8 cellular contexts compared by ENCODE assay signal in genomic region chr17:64778367-64779290, GRCh38.
DNase-seq lines count a peak whose midpoint lies in the region; ATAC-seq and TF ChIP-seq lines count a peak whose summit lies in the region.

No MANE protein-coding gene starts in this region.

- no peaks in the 10 kb centered on the region for H3K9me3 Mint-ChIP-seq in natural killer cell

- no peak for TF ChIP-seq CTCF in natural killer cell (IDR thresholded peaks at IDR 0.05)

- no peaks in the 10 kb centered on the region for H3K27me3 ChIP-seq in effector memory CD4-positive, alpha-beta T cell (replicated peaks; ENCODE audit: control insufficient read depth, insufficient read depth, low read length, poor library complexity, severe bottlenecking)

- peaks cover 19 to 38% of the 10 kb centered on the region in 2 donors for H3K4me1 Mint-ChIP-seq in natural killer cell

- no peaks in the 10 kb centered on the region for H3K36me3 ChIP-seq in ES-I3 (ENCODE audit: insufficient read depth, low read length)
- no peaks in the 10 kb centered on the region for H3K36me3 ChIP-seq in effector memory CD4-positive, alpha-beta T cell (ENCODE audit: control insufficient read depth, insufficient read depth, low read length)

- H3K9me3 ChIP-seq in ES-I3 (ENCODE audit: control insufficient read depth, insufficient read depth, low read length), result no peaks in the 10 kb centered on the region
- no peaks in the 10 kb centered on the region for H3K9me3 ChIP-seq in effector memory CD4-positive, alpha-beta T cell (ENCODE audit: control insufficient read depth, low read length)

- no peaks in the 10 kb centered on the region for H3K27me3 Mint-ChIP-seq in natural killer cell (ENCODE audit: low read depth in 2 of 2)

- H3K4me1 ChIP-seq in ES-I3 (ENCODE audit: insufficient read depth, low read length), result peaks cover 16% of the 10 kb centered on the region; the same call in 1 of the 2 replicates
- H3K4me1 ChIP-seq in effector memory CD4-positive, alpha-beta T cell (ENCODE audit: control insufficient read depth, insufficient read depth, low read length, poor library complexity, severe bottlenecking), result peaks cover 39% of the 10 kb centered on the region

- peak overlapping the region; percentile 78 for H3K4me3 Mint-ChIP-seq in natural killer cell

- peak; percentile 76 for DNase-seq in NCI-H748 (lab: John Stamatoyannopoulos, UW; ENCODE audit: unreplicated experiment)
- no peak for DNase-seq in effector memory CD4-positive, alpha-beta T cell
- peak; percentile 41 for DNase-seq in natural killer cell
- DNase-seq in NCI-H1048 (lab: John Stamatoyannopoulos, UW), result no peak

- intact Hi-C loops in natural killer cell (cut with micrococcal nuclease), result loop anchor here (5.0 to 10.0 kb wide), 3 partner anchors 66 to 419 kb away; no protein-coding TSS in a partner anchor

- peak overlapping the region; percentile 25 for H3K4me3 ChIP-seq in effector memory CD4-positive, alpha-beta T cell (ENCODE audit: insufficient read depth, low read depth, low read length, poor library complexity, severe bottlenecking)

- ATAC-seq in natural killer cell (peak; percentile 37 to 60 (median 43)), HG02678 (IDR thresholded peaks at IDR 0.05; ENCODE audit: unreplicated experiment) (no peak), HG03097 (IDR thresholded peaks at IDR 0.05; ENCODE audit: low FRiP score, unreplicated experiment) (no peak), GM19035 (IDR thresholded peaks at IDR 0.05; ENCODE audit: unreplicated experiment) (no peak)

- H3K9ac ChIP-seq in ES-I3 (ENCODE audit: low read depth, low read length), result peak overlapping the region; percentile 72

- no peak overlapping the region for H3K27ac ChIP-seq in effector memory CD4-positive, alpha-beta T cell (ENCODE audit: insufficient read depth, low read length, poor library complexity, severe bottlenecking)

- no peaks in the 10 kb centered on the region for H3K36me3 Mint-ChIP-seq in natural killer cell

- H3K27ac Mint-ChIP-seq in natural killer cell, result no peak overlapping the region

Comparison
In these comparisons a context has a peak if more than half of its experiments do, and no peak if none do; other contexts are left out.
1. DNase-seq: peak in NCI-H748 (single experiment) and natural killer cell (single experiment); none in effector memory CD4-positive, alpha-beta T cell (0 of 3) and NCI-H1048 (single experiment).
2. ATAC-seq: peak in natural killer cell (3 of 3); none in HG02678 (single experiment), HG03097 (single experiment) and GM19035 (single experiment).